In the genomic region with DNA sequence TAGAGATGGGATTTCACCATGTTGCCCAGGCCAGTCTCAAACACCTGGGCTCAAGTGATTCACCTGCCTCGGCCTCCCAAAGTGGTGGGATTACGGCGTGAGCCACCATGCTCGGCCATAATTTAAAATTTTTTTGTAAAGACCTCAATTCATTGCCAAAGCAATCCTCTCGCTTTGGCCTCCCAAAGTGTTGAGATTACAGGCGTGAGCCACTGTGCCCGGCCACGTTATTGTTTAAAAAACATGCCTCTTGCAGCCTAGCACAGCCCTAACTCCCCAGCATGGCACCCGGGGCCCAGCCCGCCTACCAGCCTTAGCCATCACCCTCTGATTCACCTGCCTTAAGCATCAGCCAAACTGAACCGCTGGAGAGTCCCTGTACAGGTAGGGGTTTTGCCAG, we compare ENCODE assay signal across 1 cellular context.
TF ChIP-seq lines count a peak whose summit lies in the region.

No MANE protein-coding gene starts in this region.

TF ChIP-seq in H1, 55 proteins besides CTCF, POLR2A, EP300 and RAD21:
- no peak for TF ChIP-seq CTBP2 (IDR thresholded peaks at IDR 0.05; ENCODE audit: borderline replicate concordance, insufficient read depth, insufficient read length, low read length)
- TF ChIP-seq SP1 (IDR thresholded peaks at IDR 0.05; ENCODE audit: low read depth, low read length) = no peak
- no peak for TF ChIP-seq RBBP5 (IDR thresholded peaks at IDR 0.05; ENCODE audit: borderline replicate concordance, low read depth, low read length)
- TF ChIP-seq SAP30 (IDR thresholded peaks at IDR 0.05; ENCODE audit: insufficient read depth, insufficient replicate concordance, low read length) = no peak
- no peak for TF ChIP-seq FOSL1 (IDR thresholded peaks at IDR 0.05; ENCODE audit: insufficient read depth, low read depth, low read length)
- TF ChIP-seq CREB1 (IDR thresholded peaks at IDR 0.05) = no peak
- TF ChIP-seq CEBPB (IDR thresholded peaks at IDR 0.05; ENCODE audit: low read depth, low read length) = no peak
- TF ChIP-seq, protein P1, sequence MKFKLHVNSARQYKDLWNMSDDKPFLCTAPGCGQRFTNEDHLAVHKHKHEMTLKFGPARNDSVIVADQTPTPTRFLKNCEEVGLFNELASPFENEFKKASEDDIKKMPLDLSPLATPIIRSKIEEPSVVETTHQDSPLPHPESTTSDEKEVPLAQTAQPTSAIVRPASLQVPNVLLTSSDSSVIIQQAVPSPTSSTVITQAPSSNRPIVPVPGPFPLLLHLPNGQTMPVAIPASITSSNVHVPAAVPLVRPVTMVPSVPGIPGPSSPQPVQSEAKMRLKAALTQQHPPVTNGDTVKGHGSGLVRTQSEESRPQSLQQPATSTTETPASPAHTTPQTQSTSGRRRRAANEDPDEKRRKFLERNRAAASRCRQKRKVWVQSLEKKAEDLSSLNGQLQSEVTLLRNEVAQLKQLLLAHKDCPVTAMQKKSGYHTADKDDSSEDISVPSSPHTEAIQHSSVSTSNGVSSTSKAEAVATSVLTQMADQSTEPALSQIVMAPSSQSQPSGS (IDR thresholded peaks at IDR 0.05; ENCODE audit: low read length) = no peak
- TF ChIP-seq SUZ12 (IDR thresholded peaks at IDR 0.05; ENCODE audit: low read length) = no peak
- TF ChIP-seq BRCA1 (IDR thresholded peaks at IDR 0.05; ENCODE audit: low read depth, low read length) = no peak
- no peak for TF ChIP-seq SIRT6 (IDR thresholded peaks at IDR 0.05; ENCODE audit: low read length)
- no peak for TF ChIP-seq TAF1 (IDR thresholded peaks at IDR 0.05; ENCODE audit: low read depth, low read length)
- TF ChIP-seq TBP (IDR thresholded peaks at IDR 0.05; ENCODE audit: low read depth, low read length) = no peak
- no peak for TF ChIP-seq HDAC2 (IDR thresholded peaks at IDR 0.05; ENCODE audit: borderline replicate concordance in 1 of 2, low read depth in 2 of 2, low read length in 2 of 2)
